Comparison of ENCODE assay signal across 8 cellular contexts in genomic region chrX:85003655-85004244, GRCh38. TPM values are rescaled to one million over a fixed set of nuclear protein-coding genes. Genes with fewer than 3 reads are reported as not detected.
A peak's percentile ranks its signal among the peaks of the same experiment; 100 is the strongest.
DNase-seq lines count a peak whose midpoint lies in the region; FAIRE-seq and TF ChIP-seq lines count a peak whose summit lies in the region.

Gene APOOL, plus strand, starts transcription at chrX:85003877. Its CDS starts 36 bp downstream, at chrX:85003913.

- no peak within 1 kb of the TSS for H2AK5ac ChIP-seq in H9 (ENCODE audit: insufficient read length, low read length)
- no peak within 1 kb of the TSS for H2AK5ac ChIP-seq in neuronal stem cell (ENCODE audit: low read depth, low read length)

- H2BK12ac ChIP-seq in H9 (ENCODE audit: insufficient read length, low read depth, low read length) (no peak within 1 kb of the TSS), neuronal stem cell (ENCODE audit: low read length) (no peak within 1 kb of the TSS)

- H3K4me3 ChIP-seq in MM.1S (ENCODE audit: low read length) (peak within 1 kb of the TSS; percentile 56), neuronal stem cell (ENCODE audit: low read length in 2 of 2) (peak within 1 kb of the TSS; percentile 75 to 91), subcutaneous abdominal adipose tissue (ENCODE audit: low read depth in 1 of 5, low read length in 5 of 5) (peak within 1 kb of the TSS; percentile 74 to 95 (median 76))

- H3K18ac ChIP-seq in H9 (ENCODE audit: insufficient read length, low read depth, low read length), result peak within 1 kb of the TSS; percentile 70
- no peak within 1 kb of the TSS for H3K18ac ChIP-seq in neuronal stem cell (ENCODE audit: low read length)

- H3K9ac ChIP-seq in H9 (ENCODE audit: extremely low read depth, insufficient read length, low read length) (peak within 1 kb of the TSS; percentile 92), MM.1S (ENCODE audit: low read length) (peak within 1 kb of the TSS; percentile 33; the same call in 1 of the 2 replicates), neuronal stem cell (ENCODE audit: low read depth, low read length, poor library complexity) (no peak within 1 kb of the TSS), subcutaneous abdominal adipose tissue (ENCODE audit: low read length in 5 of 5) (peak within 1 kb of the TSS; percentile 48 to 86 (median 69))

- H3T11ph ChIP-seq in H9 (ENCODE audit: low read length), result no peak within 1 kb of the TSS

- H3K23me2 ChIP-seq in H9 (ENCODE audit: insufficient read length, low read depth, low read length, poor library complexity, severe bottlenecking), result no peaks in the 10 kb centered on the region

- H4K8ac ChIP-seq in H9 (replicated peaks; ENCODE audit: insufficient read length, low read depth, low read length) (no peak within 1 kb of the TSS), neuronal stem cell (ENCODE audit: low read depth, low read length) (no peak within 1 kb of the TSS)

- H3K27ac ChIP-seq in H9 (ENCODE audit: insufficient read length, low read depth, low read length) (no peak within 1 kb of the TSS), MM.1S (ENCODE audit: low read length) (peak within 1 kb of the TSS; percentile 47; the same call in 1 of the 2 replicates), neuronal stem cell (replicated peaks; ENCODE audit: low read length) (no peak within 1 kb of the TSS), subcutaneous abdominal adipose tissue (ENCODE audit: low read depth, low read length) (peak within 1 kb of the TSS; percentile 30)

- H2BK120ac ChIP-seq in H9 (ENCODE audit: low read depth, low read length, poor library complexity, severe bottlenecking), result no peak within 1 kb of the TSS
- no peak within 1 kb of the TSS for H2BK120ac ChIP-seq in neuronal stem cell (ENCODE audit: low read depth, low read length)

- H4K5ac ChIP-seq in H9 (ENCODE audit: insufficient read length, low read depth, low read length), result no peak within 1 kb of the TSS

- no peaks in the 10 kb centered on the region for H3K9me2 ChIP-seq in MM.1S (replicated peaks; ENCODE audit: insufficient read depth, low read length)

- no peak within 1 kb of the TSS for H2BK20ac ChIP-seq in H9 (ENCODE audit: low read depth, low read length, poor library complexity, severe bottlenecking)

- H3K27ac Mint-ChIP-seq in H9, result peak within 1 kb of the TSS in 2 of 3 experiments; percentile 70 to 95; a peak in 5 of 7 replicates

- H3K79me2 ChIP-seq in H9 (ENCODE audit: insufficient read depth, low read length), result no peaks in the 10 kb centered on the region; the same call in 1 of the 2 replicates
- H3K79me2 ChIP-seq in MM.1S (ENCODE audit: low read length), result peaks cover 22% of the 10 kb centered on the region

- H3K9me3 Mint-ChIP-seq in H9, result peaks cover 49 to 63% of the 10 kb centered on the region in 2 experiments

- peak within 1 kb of the TSS; percentile 0; the same call in 1 of the 2 replicates for H3K14ac ChIP-seq in H9 (ENCODE audit: insufficient read depth, low read length)
- H3K14ac ChIP-seq in neuronal stem cell (ENCODE audit: low read length), result no peak within 1 kb of the TSS

- H3K36me3 Mint-ChIP-seq in H9 (ENCODE audit: insufficient read depth in 1 of 3, low read depth in 3 of 3), result no peaks in the 10 kb centered on the region; a peak in 2 of 7 replicates

- H2AFZ ChIP-seq in H9 (ENCODE audit: low read length), result no peak within 1 kb of the TSS
- peak within 1 kb of the TSS; percentile 70 for H2AFZ ChIP-seq in MM.1S (ENCODE audit: low read length)
- peak within 1 kb of the TSS; percentile 84 for H2AFZ ChIP-seq in neuronal stem cell (ENCODE audit: low read length)

- no peaks in the 10 kb centered on the region for H3K36me3 ChIP-seq in MM.1S (replicated peaks; ENCODE audit: insufficient read depth, low read length)
- no peaks in the 10 kb centered on the region for H3K36me3 ChIP-seq in neuronal stem cell (replicated peaks in 1 of 2; ENCODE audit: control insufficient read depth in 2 of 2, insufficient read depth in 2 of 2, low read length in 2 of 2)
- H3K36me3 ChIP-seq in subcutaneous abdominal adipose tissue (ENCODE audit: control insufficient read depth in 5 of 5, insufficient read depth in 5 of 5, low read length in 5 of 5), result no peaks in the 10 kb centered on the region

- no peaks in the 10 kb centered on the region for H4K20me1 ChIP-seq in H9 (ENCODE audit: control insufficient read depth, insufficient read depth, insufficient read length)
- H4K20me1 ChIP-seq in MM.1S (ENCODE audit: insufficient read depth, low read length), result no peaks in the 10 kb centered on the region

- peak within 1 kb of the TSS; percentile 13 for H2BK5ac ChIP-seq in H9 (ENCODE audit: insufficient read length, low read length)
- H2BK5ac ChIP-seq in neuronal stem cell (ENCODE audit: low read length), result no peak within 1 kb of the TSS

- H3K79me1 ChIP-seq in H9 (ENCODE audit: insufficient read depth, low read depth, low read length, poor library complexity, severe bottlenecking) (no peaks in the 10 kb centered on the region), neuronal stem cell (ENCODE audit: low read depth, low read length) (no peaks in the 10 kb centered on the region)

- peak within 1 kb of the TSS; percentile 84 to 90 for H3K4me3 Mint-ChIP-seq in H9

- H3K27me3 Mint-ChIP-seq in H9 (ENCODE audit: low read depth), result no peaks in the 10 kb centered on the region; the same call in 1 of the 2 replicates

- 0 out of 2 replicates have a peak within 1 kb of the TSS, but pooled peaks have one; percentile 32 for H2BK15ac ChIP-seq in H9 (ENCODE audit: low read depth, low read length)
- no peak within 1 kb of the TSS for H2BK15ac ChIP-seq in neuronal stem cell (ENCODE audit: low read length)

- H3K4ac ChIP-seq in H9 (ENCODE audit: low read depth, low read length) (no peak within 1 kb of the TSS), neuronal stem cell (ENCODE audit: low read length) (no peak within 1 kb of the TSS)

- DNase-seq in ELR (ENCODE audit: low read depth) (peak; percentile 91), H9 (peak; percentile 86), MM.1S (peak; percentile 88), SIG-M5 treated with dmso at 0.1 percent for 504 hours (lab: John Stamatoyannopoulos, UW; ENCODE audit: unreplicated experiment) (peak; percentile 86), activated gamma-delta T cell treated with Interleukin-2 at 50 U/mL for 16 hours (peak; percentile 62), frontal cortex (ENCODE audit: low spot score in 2 of 2) (peak; percentile 14 to 45), neuronal stem cell (ENCODE audit: low spot score) (peak; percentile 59)

- H3K23ac ChIP-seq in H9 (ENCODE audit: insufficient read length, low read depth, low read length) (no peak within 1 kb of the TSS), neuronal stem cell (ENCODE audit: low read depth, low read length, poor library complexity) (no peak within 1 kb of the TSS)

- TF ChIP-seq CTCF in H9 (conservative IDR thresholded peaks at IDR 0.05) (no peak), MM.1S (IDR thresholded peaks at IDR 0.05; ENCODE audit: low read length) (no peak)

- no peaks in the 10 kb centered on the region for H3K27me3 ChIP-seq in H9 (ENCODE audit: insufficient read depth, low read length)
- H3K27me3 ChIP-seq in MM.1S (replicated peaks; ENCODE audit: insufficient read depth, low read length), result no peaks in the 10 kb centered on the region
- H3K27me3 ChIP-seq in neuronal stem cell (ENCODE audit: control insufficient read depth in 3 of 3, insufficient read depth in 3 of 3, low read depth in 1 of 3, low read length in 3 of 3), result no peaks in the 10 kb centered on the region
- H3K27me3 ChIP-seq in subcutaneous abdominal adipose tissue (ENCODE audit: control insufficient read depth in 5 of 5, insufficient read depth in 4 of 5, low read length in 5 of 5), result no peaks in the 10 kb centered on the region

- H3F3A ChIP-seq in MM.1S (ENCODE audit: insufficient read depth, low read length), result no peaks in the 10 kb centered on the region

- H3K4me1 ChIP-seq in H9 (ENCODE audit: insufficient read depth, low read length) (no peaks in the 10 kb centered on the region), MM.1S (ENCODE audit: low read length) (no peaks in the 10 kb centered on the region), neuronal stem cell (ENCODE audit: control insufficient read depth in 2 of 2, insufficient read depth in 1 of 2, low read depth in 1 of 2, low read length in 2 of 2) (no peaks in the 10 kb centered on the region), subcutaneous abdominal adipose tissue (ENCODE audit: control insufficient read depth in 5 of 5, insufficient read depth in 5 of 5, low read length in 5 of 5) (peaks cover 0 to 10% (median 8%) of the 10 kb centered on the region in 5 donors)

- H3K4me2 ChIP-seq in H9 (ENCODE audit: insufficient read depth, insufficient read length, low read length), result peak within 1 kb of the TSS; percentile 97
- H3K4me2 ChIP-seq in MM.1S (ENCODE audit: low read depth, low read length), result peak within 1 kb of the TSS; percentile 52
- H3K4me2 ChIP-seq in neuronal stem cell (ENCODE audit: insufficient read depth, low read length, poor library complexity, severe bottlenecking), result peak within 1 kb of the TSS; percentile 37

- H3K4me1 Mint-ChIP-seq in H9, result peaks cover 2 to 4% of the 10 kb centered on the region in 2 experiments; a peak in 1 of 4 replicates

- H4K91ac ChIP-seq in H9 (ENCODE audit: insufficient read length, low read depth, low read length), result no peak within 1 kb of the TSS
- H4K91ac ChIP-seq in neuronal stem cell (ENCODE audit: low read depth, low read length, poor library complexity), result no peak within 1 kb of the TSS

- H3K9me3 ChIP-seq in H9 (ENCODE audit: control insufficient read depth, low read depth, low read length) (peaks cover 7% of the 10 kb centered on the region), MM.1S (replicated peaks; ENCODE audit: insufficient read depth, low read length) (no peaks in the 10 kb centered on the region), neuronal stem cell (replicated peaks in 1 of 2; ENCODE audit: control insufficient read depth in 2 of 2, insufficient read depth in 1 of 2, low read depth in 1 of 2, low read length in 2 of 2) (no peaks in the 10 kb centered on the region), subcutaneous abdominal adipose tissue (ENCODE audit: control insufficient read depth in 5 of 5, low read length in 5 of 5) (peaks cover 0 to 3% (median 0%) of the 10 kb centered on the region in 5 donors)

- WGBS in H9 (ENCODE audit: extremely low coverage, insufficient read length, low lambda C conversion rate), result no CpG with 5 or more reads among the region's 24 CpGs
- no CpG with 5 or more reads among the region's 24 CpGs for WGBS in neuronal stem cell (ENCODE audit: extremely low coverage in 2 of 2, insufficient read length in 2 of 2, insufficient replicate concordance in 1 of 2), 2 donors

- FAIRE-seq in frontal cortex (lab: Jason Lieb, UNC), result no peak

- no peak within 1 kb of the TSS for H3K56ac ChIP-seq in H9 (ENCODE audit: insufficient read length, low read depth, low read length)

RNA-seq across cellular contexts. Expression of gene APOOL, which starts in this region (rescaled TPM):
- 7.9 and 8.0 TPM in 2 replicates for total RNA-seq in H9 (2021)
- 5.3 TPM for total RNA-seq in frontal cortex
- 8.0 TPM for polyA plus RNA-seq in neuronal stem cell (2013, experiment 1 of 2)
- 7.5 TPM for polyA plus RNA-seq in neuronal stem cell (2013, experiment 2 of 2)

Comparison
In these comparisons a context has a peak if more than half of its experiments do, and no peak if none do; other contexts are left out.
1. DNase-seq: peak in every context shown above with its lines; median percentile 91 in ELR; 88 in MM.1S; 86 in H9; 86 in SIG-M5 treated with dmso at 0.1 percent for 504 hours; 62 in activated gamma-delta T cell treated with Interleukin-2 at 50 U/mL for 16 hours; 59 in neuronal stem cell; 30 in frontal cortex.
2. H3K27ac ChIP-seq: peak in MM.1S (single experiment) and subcutaneous abdominal adipose tissue (single experiment); none in H9 (single experiment) and neuronal stem cell (single experiment).
3. H3K4me2 ChIP-seq: peak in every context shown above with its lines; median percentile 97 in H9; 52 in MM.1S; 37 in neuronal stem cell.
4. Peak in every context shown above with its lines, with median percentiles within 50 percentile points of each other: H3K4me3 ChIP-seq.